In the genomic region with DNA sequence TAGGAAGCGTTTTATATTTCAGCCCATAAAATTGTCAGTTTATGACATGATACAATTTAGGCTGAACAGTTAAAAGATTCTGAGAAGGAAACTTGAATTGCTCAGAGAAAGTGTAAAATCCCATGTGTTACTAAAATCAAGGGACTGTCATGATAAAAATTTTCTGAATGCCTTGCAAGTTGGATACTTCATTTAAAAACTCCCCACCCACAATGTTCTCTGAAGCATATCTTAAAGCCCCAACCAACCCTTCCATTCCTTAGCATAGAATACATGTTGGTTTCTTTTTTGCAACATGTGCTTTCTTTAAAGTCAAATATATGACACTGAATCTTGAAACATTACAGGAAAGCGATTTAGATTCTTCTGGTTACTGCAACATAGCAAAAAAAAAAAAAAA, we compare ENCODE assay signal across 15 cellular contexts.
DNase-seq lines count a peak whose midpoint lies in the region; ATAC-seq, FAIRE-seq and TF ChIP-seq lines count a peak whose summit lies in the region.
"Had no signal": no experiment of that assay in that cellular context is flagged by ENCODE, and none has a peak within 500 bp of the region (broad histone marks: within the 10 kb centered on the region; RNA-seq: fewer than 3 reads in every experiment).

No MANE protein-coding gene starts in this region.

- ATAC-seq in GM18909 (IDR thresholded peaks at IDR 0.05; ENCODE audit: poor library complexity, unreplicated experiment) (peak; percentile 52), HG02759 (IDR thresholded peaks at IDR 0.05; ENCODE audit: unreplicated experiment) (peak; percentile 69), GM21786 (IDR thresholded peaks at IDR 0.05; ENCODE audit: unreplicated experiment) (no peak)
- ATAC-seq: CD8-positive, alpha-beta T cell; left cardiac atrium had no signal

- H3K4me3 Mint-ChIP-seq in T-helper 2 cell treated with Interferon-gamma antibody and Interleukin-4, amounts not matched to agents 5 μg/mL and 100 μg/mL, for 36 hours: peak overlapping the region; percentile 4
- H3K4me3 Mint-ChIP-seq: CD8-positive, alpha-beta T cell had no signal

- no peak overlapping the region for H3K9ac ChIP-seq in Karpas-422 (ENCODE audit: low read length)

- FAIRE-seq in GM12891 (lab: Jason Lieb, UNC): peak; percentile 74

- no peaks in the 10 kb centered on the region for H3K79me2 ChIP-seq in Karpas-422 (ENCODE audit: low read length)

- H3K27me3 ChIP-seq in Karpas-422 (ENCODE audit: low read length): no peaks in the 10 kb centered on the region
- H3K27me3 ChIP-seq: colonic mucosa had no signal

- no peaks in the 10 kb centered on the region for H4K20me1 ChIP-seq in Karpas-422 (ENCODE audit: insufficient read depth, low read depth, low read length)

- DNase-seq in GM12891 (ENCODE audit: insufficient read length, low spot score) (no peak), Karpas-422 (no peak), DMS79 (lab: John Stamatoyannopoulos, UW) (no peak), AML-193 (lab: John Stamatoyannopoulos, UW) (no peak)
- no peak for DNase-seq in T-helper 2 cell treated with Interferon-gamma antibody and Interleukin-4, amounts not matched to agents 5 μg/mL and 100 μg/mL, for 36 hours (ENCODE audit: low spot score)
- DNase-seq: CD8-positive, alpha-beta T cell; colonic mucosa; foreskin fibroblast; left cardiac atrium; NCI-H1048; nucleus accumbens; substantia nigra had no signal

- H3K9me2 ChIP-seq in Karpas-422 (replicated peaks; ENCODE audit: insufficient read depth, low read length): no peaks in the 10 kb centered on the region; the same call in 1 of the 2 replicates

- H2AFZ ChIP-seq in Karpas-422 (ENCODE audit: low read length): no peak overlapping the region

- H3K27me3 Mint-ChIP-seq in T-helper 2 cell treated with Interferon-gamma antibody and Interleukin-4, amounts not matched to agents 5 μg/mL and 100 μg/mL, for 36 hours (ENCODE audit: low read depth): no peaks in the 10 kb centered on the region

- peaks cover 2% of the 10 kb centered on the region for H3K36me3 Mint-ChIP-seq in T-helper 2 cell treated with Interferon-gamma antibody and Interleukin-4, amounts not matched to agents 5 μg/mL and 100 μg/mL, for 36 hours (ENCODE audit: low read depth)
- H3K36me3 Mint-ChIP-seq: CD8-positive, alpha-beta T cell had no signal

- H3K27ac Mint-ChIP-seq in T-helper 2 cell treated with Interferon-gamma antibody and Interleukin-4, amounts not matched to agents 5 μg/mL and 100 μg/mL, for 36 hours: peak overlapping the region; percentile 34
- H3K27ac Mint-ChIP-seq: CD8-positive, alpha-beta T cell had no signal

- no peaks in the 10 kb centered on the region for H3K9me3 ChIP-seq in Karpas-422 (ENCODE audit: low read length)
- H3K9me3 ChIP-seq: colonic mucosa had no signal

- H3K4me1 ChIP-seq in Karpas-422 (ENCODE audit: low read length): no peaks in the 10 kb centered on the region
- H3K4me1 ChIP-seq: colonic mucosa had no signal

- peaks cover 27% of the 10 kb centered on the region for H3K4me1 Mint-ChIP-seq in T-helper 2 cell treated with Interferon-gamma antibody and Interleukin-4, amounts not matched to agents 5 μg/mL and 100 μg/mL, for 36 hours (ENCODE audit: low read depth)

- no peak overlapping the region for H3K4me3 ChIP-seq in Karpas-422 (ENCODE audit: low read length)
- H3K4me3 ChIP-seq: colonic mucosa had no signal

- H3K27ac ChIP-seq in Karpas-422 (ENCODE audit: low read length): no peak overlapping the region
- H3K27ac ChIP-seq: colonic mucosa had no signal

- TF ChIP-seq POLR2A in GM12891 (IDR thresholded peaks at IDR 0.05; ENCODE audit: low read depth, low read length): 0 out of 2 replicates have a peak, but pooled peaks have one; percentile 27

- no peak overlapping the region for H3K4me2 ChIP-seq in Karpas-422 (ENCODE audit: low read depth, low read length, poor library complexity, severe bottlenecking)

- H3K9me3 Mint-ChIP-seq in T-helper 2 cell treated with Interferon-gamma antibody and Interleukin-4, amounts not matched to agents 5 μg/mL and 100 μg/mL, for 36 hours: no peaks in the 10 kb centered on the region
- H3K9me3 Mint-ChIP-seq: CD8-positive, alpha-beta T cell had no signal

- H3K36me3 ChIP-seq in Karpas-422 (ENCODE audit: insufficient read depth, low read length): no peaks in the 10 kb centered on the region
- H3K36me3 ChIP-seq: colonic mucosa had no signal

TF ChIP-seq in GM12891, 5 proteins besides CTCF, POLR2A, EP300 and RAD21:
- TF ChIP-seq SPI1 (IDR thresholded peaks at IDR 0.05; ENCODE audit: low read depth, low read length) (no peak), POLR2AphosphoS5 (IDR thresholded peaks at IDR 0.05; ENCODE audit: low read depth, low read length) (peak; percentile 41; the same call in 1 of the 2 replicates), TAF1 (IDR thresholded peaks at IDR 0.05; ENCODE audit: low read depth, low read length) (0 out of 2 replicates have a peak, but pooled peaks have one; percentile 20), POU2F2 (IDR thresholded peaks at IDR 0.05; ENCODE audit: low read depth, low read length) (no peak), PAX5 (IDR thresholded peaks at IDR 0.05; ENCODE audit: insufficient read depth, low read length, severe bottlenecking) (peak; percentile 63)
TF ChIP-seq in GM12891: peak in this region for 3.
